In the genomic region with DNA sequence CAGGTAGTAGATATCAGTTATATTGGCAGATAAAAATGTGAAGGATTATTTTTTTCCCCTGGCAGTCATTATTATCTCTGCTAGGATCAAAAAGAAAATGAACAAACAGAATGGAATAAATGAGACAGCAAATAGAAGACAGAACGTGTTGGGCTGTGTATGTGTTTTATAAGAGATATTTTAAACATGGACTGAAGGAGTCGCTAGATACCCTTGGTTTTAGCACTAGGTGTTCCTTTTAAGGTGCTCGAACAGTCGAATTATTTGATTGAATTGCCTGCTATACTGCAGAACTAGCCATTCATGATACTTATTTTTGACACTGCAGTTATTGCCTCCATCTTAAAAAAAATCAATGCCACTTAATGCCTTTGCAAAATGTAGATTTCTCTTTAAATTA, we compare ENCODE assay signal across 13 cellular contexts. TPM values are rescaled to one million over a fixed set of nuclear protein-coding genes. Genes with fewer than 3 reads are reported as not detected.
A peak's percentile ranks its signal among the peaks of the same experiment; 100 is the strongest.
DNase-seq lines count a peak whose midpoint lies in the region; ATAC-seq and TF ChIP-seq lines count a peak whose summit lies in the region.
"Had no signal": no experiment of that assay in that cellular context is flagged by ENCODE, and none has a peak within 500 bp of the region (broad histone marks: within the 10 kb centered on the region; RNA-seq: fewer than 3 reads in every experiment).

No MANE protein-coding gene starts in this region.

- H3K27ac ChIP-seq in PC-3 (ENCODE audit: low read length) (no peak overlapping the region), hepatocyte (no peak overlapping the region)
- H3K27ac ChIP-seq: HL-60, left lung, spleen, testis had no signal

- TF ChIP-seq CTCF in LNCAP (IDR thresholded peaks at IDR 0.05) (peak; percentile 49; the same call in 1 of the 2 replicates), PC-3 (conservative IDR thresholded peaks at IDR 0.05; ENCODE audit: low read depth, low read length) (peak; percentile 43; the same call in 1 of the 2 replicates), fibroblast of villous mesenchyme (IDR thresholded peaks at IDR 0.05; ENCODE audit: insufficient read depth, low read depth, low read length) (peak; percentile 14), endothelial cell (IDR thresholded peaks at IDR 0.05; ENCODE audit: unreplicated experiment) (no peak), hepatocyte (IDR thresholded peaks at IDR 0.05; ENCODE audit: poor library complexity) (no peak)

- H3F3A ChIP-seq in PC-3 (ENCODE audit: low read length, unreplicated experiment): no peaks in the 10 kb centered on the region

- H4K20me1 ChIP-seq in PC-3 (ENCODE audit: low read length) (no peaks in the 10 kb centered on the region; the same call in 1 of the 2 replicates), hepatocyte (ENCODE audit: insufficient read depth, poor library complexity, severe bottlenecking) (no peaks in the 10 kb centered on the region)

- H3K36me3 Mint-ChIP-seq in endothelial cell (ENCODE audit: low read depth, unreplicated experiment): no peaks in the 10 kb centered on the region

- ATAC-seq in PC-3 (no peak), GM19452 (IDR thresholded peaks at IDR 0.05; ENCODE audit: unreplicated experiment) (no peak)

- H3K9me2 ChIP-seq in PC-3 (replicated peaks; ENCODE audit: low read length): no peaks in the 10 kb centered on the region
- no peaks in the 10 kb centered on the region for H3K9me2 ChIP-seq in hepatocyte (replicated peaks; ENCODE audit: insufficient read depth)

- CTCF ChIA-PET in PC-3 (lab: Charles Lee): interaction anchor here (0.6 kb wide), 1 partner anchor 1350 kb away, joined by 3 read pairs; no protein-coding TSS in a partner anchor

- no peaks in the 10 kb centered on the region for H3K36me3 ChIP-seq in PC-3 (ENCODE audit: low read depth, low read length)
- H3K36me3 ChIP-seq in hepatocyte (replicated peaks; ENCODE audit: insufficient read depth, low read depth): no peaks in the 10 kb centered on the region
- H3K36me3 ChIP-seq: left lung, spleen had no signal

- no TSS peak for BruUV-seq in PC-3 (replicated peaks; lab: Mats Ljungman, UMichigan)

- H2AFZ ChIP-seq in PC-3 (ENCODE audit: low read length) (no peak overlapping the region), hepatocyte (no peak overlapping the region)

- peaks cover 29% of the 10 kb centered on the region for H3K4me1 Mint-ChIP-seq in endothelial cell (ENCODE audit: unreplicated experiment)

- H3K4me3 ChIP-seq in PC-3 (ENCODE audit: low read length): no peak overlapping the region
- no peak overlapping the region for H3K4me3 ChIP-seq in fibroblast of villous mesenchyme (ENCODE audit: low read depth, low read length)
- H3K4me3 ChIP-seq in hepatocyte: no peak overlapping the region
- H3K4me3 ChIP-seq: left lung, spleen, testis had no signal

- POLR2A ChIA-PET in PC-3 (lab: Charles Lee; ENCODE audit: unreplicated experiment): no interaction called here

- H3K27me3 Mint-ChIP-seq in endothelial cell (ENCODE audit: unreplicated experiment): peaks cover 23% of the 10 kb centered on the region

- WGBS in hepatocyte (ENCODE audit: low lambda C conversion rate, missing lambda C conversion rate): 19% methylated on average over 4 of the region's 4 CpGs

- H3K4me2 ChIP-seq in PC-3 (ENCODE audit: low read length): no peak overlapping the region
- H3K4me2 ChIP-seq in hepatocyte: no peak overlapping the region

- H3K4me3 Mint-ChIP-seq in endothelial cell (ENCODE audit: unreplicated experiment): no peak overlapping the region
- H3K4me3 Mint-ChIP-seq: activated T-helper 1 cell treated with anti-CD3 and anti-CD28 coated beads, Interleukin-12 subunit alpha, Interleukin-12 subunit beta, Interleukin-2, Interleukin-4 antibody, amounts not matched to agents 30 ng/mL and 10 ng/mL and 1 ng/mL, durations not matched to agents 14 hours and 24 hours and 36 hours had no signal

- no peaks in the 10 kb centered on the region for H3K9me3 Mint-ChIP-seq in endothelial cell (ENCODE audit: unreplicated experiment)
- H3K9me3 Mint-ChIP-seq: activated T-helper 1 cell treated with anti-CD3 and anti-CD28 coated beads, Interleukin-12 subunit alpha, Interleukin-12 subunit beta, Interleukin-2, Interleukin-4 antibody, amounts not matched to agents 30 ng/mL and 10 ng/mL and 1 ng/mL, durations not matched to agents 14 hours and 24 hours and 36 hours had no signal

- H3K27me3 ChIP-seq in PC-3 (ENCODE audit: low read length): peaks cover 11% of the 10 kb centered on the region
- peaks cover 64% of the 10 kb centered on the region for H3K27me3 ChIP-seq in hepatocyte
- H3K27me3 ChIP-seq: testis had no signal

- peak; percentile 23 for DNase-seq in DMS 273 treated with DMSO at 0.1 percent for 48 hours (lab: John Stamatoyannopoulos, UW)
- peak; percentile 29 for DNase-seq in PC-3
- DNase-seq in fibroblast of villous mesenchyme (ENCODE audit: low read depth): no peak
- no peak for DNase-seq in endothelial cell (ENCODE audit: low spot score)
- DNase-seq in middle frontal gyrus (ENCODE audit: extremely low spot score, low spot score): no peak
- DNase-seq in hepatocyte (ENCODE audit: low spot score): no peak
- DNase-seq: spleen had no signal

- H3K9me3 ChIP-seq in PC-3 (ENCODE audit: low read length) (no peaks in the 10 kb centered on the region), hepatocyte (ENCODE audit: low read depth) (no peaks in the 10 kb centered on the region)
- H3K9me3 ChIP-seq: left lung, testis had no signal

- H3K27ac Mint-ChIP-seq in endothelial cell (ENCODE audit: unreplicated experiment): no peak overlapping the region
- H3K27ac Mint-ChIP-seq: activated T-helper 1 cell treated with anti-CD3 and anti-CD28 coated beads, Interleukin-12 subunit alpha, Interleukin-12 subunit beta, Interleukin-2, Interleukin-4 antibody, amounts not matched to agents 30 ng/mL and 10 ng/mL and 1 ng/mL, durations not matched to agents 14 hours and 24 hours and 36 hours had no signal

- H3K9ac ChIP-seq in PC-3 (ENCODE audit: low read length): no peak overlapping the region

- H3K79me2 ChIP-seq in PC-3 (ENCODE audit: low read length): no peaks in the 10 kb centered on the region
- H3K79me2 ChIP-seq in hepatocyte: no peaks in the 10 kb centered on the region

- H3K4me1 ChIP-seq in PC-3 (ENCODE audit: insufficient read depth, low read length): peaks cover 11% of the 10 kb centered on the region; the same call in 1 of the 2 replicates
- peaks cover 2% of the 10 kb centered on the region for H3K4me1 ChIP-seq in hepatocyte (ENCODE audit: insufficient read depth)

- intact Hi-C loops in PC-3 (cut with micrococcal nuclease): loop anchor here (5.0 to 10.0 kb wide), 2 partner anchors 250 to 1728 kb away; no protein-coding TSS in a partner anchor

RNA-seq across cellular contexts. Expression of gene GRIK2, which starts 3.7 kb away (rescaled TPM):
- total RNA-seq in PC-3 (2014; rRNA removed) (0.55 and 2.8 TPM in 2 replicates), fibroblast of villous mesenchyme (15.1 and 20.6 TPM in 2 replicates), endothelial cell (ENCODE audit: unreplicated experiment) (2.8 TPM), hepatocyte (5.1 and 6.2 TPM in 2 replicates)
- polyA plus RNA-seq in hepatocyte: 1.6 and 5.8 TPM in 2 replicates
- total RNA-seq: activated T-helper 1 cell treated with anti-CD3 and anti-CD28 coated beads, Interleukin-12 subunit alpha, Interleukin-12 subunit beta, Interleukin-2, Interleukin-4 antibody, amounts not matched to agents 30 ng/mL and 10 ng/mL and 1 ng/mL, durations not matched to agents 14 hours and 24 hours and 36 hours had no signal

Comparison
In these comparisons a context has a peak if more than half of its experiments do, and no peak if none do; other contexts are left out.
1. DNase-seq: peak in DMS 273 treated with DMSO at 0.1 percent for 48 hours (single experiment) and PC-3 (single experiment); none in fibroblast of villous mesenchyme (single experiment), endothelial cell (single experiment), middle frontal gyrus (single experiment) and hepatocyte (single experiment).
2. CTCF ChIP-seq: peak in LNCAP (single experiment), PC-3 (single experiment) and fibroblast of villous mesenchyme (single experiment); none in endothelial cell (single experiment) and hepatocyte (single experiment).